5 cellular contexts compared by ENCODE assay signal in genomic region chr10:49195864-49196263, GRCh38. TPM values are rescaled to one million over a fixed set of nuclear protein-coding genes. Genes with fewer than 3 reads are reported as not detected.
"Had no signal": no experiment of that assay in that cellular context is flagged by ENCODE, and none has a peak within 500 bp of the region (broad histone marks: within the 10 kb centered on the region; RNA-seq: fewer than 3 reads in every experiment).

No MANE protein-coding gene starts in this region.

RNA-seq across cellular contexts. Expression of gene TMEM273, which starts 7.7 kb away (rescaled TPM):
- total RNA-seq: PC-3, RPMI7951, SJSA1, SK-MEL-5 had no signal
- polyA plus RNA-seq: SK-N-SH had no signal
